In genomic region chr19:38638461-38638860, GRCh38 we compare ENCODE assay signal across 17 cellular contexts. TPM values are rescaled to one million over a fixed set of nuclear protein-coding genes. Genes with fewer than 3 reads are reported as not detected.
DNase-seq lines count a peak whose midpoint lies in the region; ATAC-seq and TF ChIP-seq lines count a peak whose summit lies in the region.
"Had no signal": no experiment of that assay in that cellular context is flagged by ENCODE, and none has a peak within 500 bp of the region (broad histone marks: within the 10 kb centered on the region; RNA-seq: fewer than 3 reads in every experiment).

No MANE protein-coding gene starts in this region.

- H3K4me3 ChIP-seq in Panc1 (ENCODE audit: low read depth in 2 of 2, low read length in 2 of 2) (no peak overlapping the region), osteoblast (ENCODE audit: insufficient read depth, low read length) (no peak overlapping the region)
- H3K4me3 ChIP-seq: SK-N-MC had no signal

- POLR2A ChIA-PET in Panc1 (lab: Charles Lee) = interaction anchor here (0.6 to 0.9 kb wide), 5 partner anchors 9 to 69 kb away, joined by 3 to 6 read pairs (median 4); partner anchors contain the start of genes ACTN4 and MAP4K1

- no peak overlapping the region for H2BK5ac ChIP-seq in H9 (ENCODE audit: insufficient read length, low read length)

- DNase-seq in H9 (no peak), Panc1 (ENCODE audit: low read depth, low spot score) (no peak), epithelial cell of prostate (ENCODE audit: low read depth, low spot score) (no peak), osteoblast (ENCODE audit: insufficient read length, low spot score, missing footprints) (peak; percentile 3), hippocampal formation (lab: John Stamatoyannopoulos, UW) (no peak), CD14-positive monocyte (ENCODE audit: low spot score) (no peak)
- DNase-seq in activated naive CD4-positive, alpha-beta T cell treated with anti-CD3 and anti-CD28 coated beads for 36 hours = no peak
- DNase-seq: BE2C; CD8-positive, alpha-beta memory T cell; DMS153; IMR-90; MV-4-11; NCI-H1417 treated with DMSO at 0.1 percent for 48 hours; NCI-H2029 treated with DMSO at 0.1 percent for 48 hours; NCI-H524 had no signal

- no peak overlapping the region for H3K4ac ChIP-seq in H9 (ENCODE audit: low read depth, low read length)

- H3K56ac ChIP-seq in H9 (ENCODE audit: insufficient read length, low read depth, low read length) = no peak overlapping the region

- H3K4me2 ChIP-seq in H9 (ENCODE audit: insufficient read depth, insufficient read length, low read length) (no peak overlapping the region), osteoblast (ENCODE audit: insufficient read depth, low read length) (no peak overlapping the region)

- H2BK15ac ChIP-seq in H9 (ENCODE audit: low read depth, low read length) = no peak overlapping the region

- H3K18ac ChIP-seq in H9 (ENCODE audit: insufficient read length, low read depth, low read length) = no peak overlapping the region

- in situ Hi-C loops in Panc1 (cut with HindIII; ENCODE audit: low pct_unique_long_range_greater_than_20kb, low sequenced_read_pairs) = no loop called here

- no peak overlapping the region for H3K23ac ChIP-seq in H9 (ENCODE audit: insufficient read length, low read depth, low read length)

- peaks cover 14 to 18% of the 10 kb centered on the region in 2 experiments for H3K4me1 Mint-ChIP-seq in H9
- peaks cover 29% of the 10 kb centered on the region for H3K4me1 Mint-ChIP-seq in activated naive CD4-positive, alpha-beta T cell treated with anti-CD3 and anti-CD28 coated beads for 36 hours (ENCODE audit: low read depth)
- peaks cover 26% of the 10 kb centered on the region for H3K4me1 Mint-ChIP-seq in CD14-positive monocyte

- H4K5ac ChIP-seq in H9 (ENCODE audit: insufficient read length, low read depth, low read length) = no peak overlapping the region

- H2AFZ ChIP-seq in H9 (ENCODE audit: low read length) = no peak overlapping the region
- H2AFZ ChIP-seq in osteoblast (ENCODE audit: low read length) = no peak overlapping the region

- H4K8ac ChIP-seq in H9 (replicated peaks; ENCODE audit: insufficient read length, low read depth, low read length) = no peak overlapping the region

- H3K36me3 Mint-ChIP-seq in H9 (ENCODE audit: insufficient read depth in 1 of 3, low read depth in 3 of 3) (peaks cover 7 to 29% (median 27%) of the 10 kb centered on the region in 3 experiments), CD14-positive monocyte (peaks cover 14 to 42% of the 10 kb centered on the region in 2 donors)
- H3K36me3 Mint-ChIP-seq in activated naive CD4-positive, alpha-beta T cell treated with anti-CD3 and anti-CD28 coated beads for 36 hours (ENCODE audit: low read depth) = peaks cover 16% of the 10 kb centered on the region

- H3K4me3 Mint-ChIP-seq in H9 = no peak overlapping the region
- H3K4me3 Mint-ChIP-seq in activated naive CD4-positive, alpha-beta T cell treated with anti-CD3 and anti-CD28 coated beads for 36 hours = no peak overlapping the region
- no peak overlapping the region for H3K4me3 Mint-ChIP-seq in CD14-positive monocyte
- H3K4me3 Mint-ChIP-seq: CD8-positive, alpha-beta memory T cell had no signal

- H3K79me1 ChIP-seq in H9 (ENCODE audit: insufficient read depth, low read depth, low read length, poor library complexity, severe bottlenecking) = no peaks in the 10 kb centered on the region

- H3K14ac ChIP-seq in H9 (ENCODE audit: insufficient read depth, low read length) = no peak overlapping the region

- H3K9me3 ChIP-seq in H9 (ENCODE audit: control insufficient read depth, low read depth, low read length) = no peaks in the 10 kb centered on the region
- H3K9me3 ChIP-seq in Panc1 (ENCODE audit: control insufficient read depth, insufficient read depth, low read depth, low read length) = no peaks in the 10 kb centered on the region
- no peaks in the 10 kb centered on the region for H3K9me3 ChIP-seq in osteoblast (ENCODE audit: low read depth, low read length)
- H3K9me3 ChIP-seq: BE2C had no signal

- H3T11ph ChIP-seq in H9 (ENCODE audit: low read length) = no peak overlapping the region

- H3K9ac ChIP-seq in H9 (ENCODE audit: extremely low read depth, insufficient read length, low read length) = no peak overlapping the region

- intact Hi-C loops in Panc1 (cut with micrococcal nuclease; ENCODE audit: unreplicated experiment) (loop anchor here (10.0 kb wide), 1 partner anchor 234 kb away; the partner anchor contains the start of gene FAM98C), CD14-positive monocyte (cut with micrococcal nuclease) (loop anchor here (5.0 to 10.0 kb wide), 3 partner anchors 94 to 296 kb away; partner anchors contain the start of genes FAM98C (in 1 of the 2), MRPS12 (in 1 of the 2) and SARS2 (in 1 of the 2))
- intact Hi-C loops in activated naive CD4-positive, alpha-beta T cell treated with anti-CD3 and anti-CD28 coated beads for 36 hours (cut with micrococcal nuclease) = loop anchor here (5.0 kb wide), 1 partner anchor 194 kb away; the partner anchor contains the start of gene ECH1

- no peak overlapping the region for H2BK20ac ChIP-seq in H9 (ENCODE audit: low read depth, low read length, poor library complexity, severe bottlenecking)

- no peaks in the 10 kb centered on the region for H3K27me3 ChIP-seq in H9 (ENCODE audit: insufficient read depth, low read length)
- H3K27me3 ChIP-seq in Panc1 (ENCODE audit: control insufficient read depth, insufficient read depth, low read length) = no peaks in the 10 kb centered on the region
- no peaks in the 10 kb centered on the region for H3K27me3 ChIP-seq in osteoblast (ENCODE audit: insufficient read depth, low read length)
- H3K27me3 ChIP-seq: BE2C had no signal

- H3K27ac ChIP-seq in H9 (ENCODE audit: insufficient read length, low read depth, low read length) = no peak overlapping the region
- no peak overlapping the region for H3K27ac ChIP-seq in Panc1 (ENCODE audit: low read length)
- H3K27ac ChIP-seq in epithelial cell of prostate = peak overlapping the region; percentile 84
- H3K27ac ChIP-seq in osteoblast (ENCODE audit: low read depth, low read length) = no peak overlapping the region
- H3K27ac ChIP-seq: SK-N-MC had no signal

- H3K4me1 ChIP-seq in H9 (ENCODE audit: insufficient read depth, low read length) (no peaks in the 10 kb centered on the region; the same call in 1 of the 2 replicates), Panc1 (ENCODE audit: control insufficient read depth, insufficient read depth, low read length) (peaks cover 8% of the 10 kb centered on the region), osteoblast (ENCODE audit: insufficient read depth, low read length) (no peaks in the 10 kb centered on the region)
- H3K4me1 ChIP-seq: BE2C had no signal

- no peaks in the 10 kb centered on the region for H3K9me3 Mint-ChIP-seq in H9
- no peaks in the 10 kb centered on the region for H3K9me3 Mint-ChIP-seq in activated naive CD4-positive, alpha-beta T cell treated with anti-CD3 and anti-CD28 coated beads for 36 hours
- H3K9me3 Mint-ChIP-seq in CD14-positive monocyte = no peaks in the 10 kb centered on the region
- H3K9me3 Mint-ChIP-seq: CD8-positive, alpha-beta memory T cell had no signal

- H2BK12ac ChIP-seq in H9 (ENCODE audit: insufficient read length, low read depth, low read length) = no peak overlapping the region

- BruUV-seq in Panc1 (replicated peaks; lab: Mats Ljungman, UMichigan) = TSS peak; percentile 23

- WGBS in H9 (ENCODE audit: extremely low coverage, insufficient read length, low lambda C conversion rate) = no CpG with 5 or more reads among the region's 3 CpGs

- H3K23me2 ChIP-seq in H9 (ENCODE audit: insufficient read length, low read depth, low read length, poor library complexity, severe bottlenecking) = no peaks in the 10 kb centered on the region

- no peak overlapping the region for H2BK120ac ChIP-seq in H9 (ENCODE audit: low read depth, low read length, poor library complexity, severe bottlenecking)

- H3K36me3 ChIP-seq in Panc1 (ENCODE audit: control insufficient read depth, insufficient read depth, low read length) (peaks cover 19% of the 10 kb centered on the region), osteoblast (ENCODE audit: insufficient read depth, low read length) (peaks cover 15% of the 10 kb centered on the region)

- peaks cover 2% of the 10 kb centered on the region; the same call in 1 of the 2 replicates for H3K27me3 Mint-ChIP-seq in H9 (ENCODE audit: low read depth)
- H3K27me3 Mint-ChIP-seq in activated naive CD4-positive, alpha-beta T cell treated with anti-CD3 and anti-CD28 coated beads for 36 hours (ENCODE audit: low read depth) = no peaks in the 10 kb centered on the region
- H3K27me3 Mint-ChIP-seq in CD14-positive monocyte (ENCODE audit: low read depth in 3 of 3) = peaks cover 0 to 1% (median 0%) of the 10 kb centered on the region in 3 donors
- H3K27me3 Mint-ChIP-seq: CD8-positive, alpha-beta memory T cell had no signal

- no peak for TF ChIP-seq CTCF in H9 (conservative IDR thresholded peaks at IDR 0.05)
- TF ChIP-seq CTCF in Panc1 (IDR thresholded peaks at IDR 0.05) = no peak
- TF ChIP-seq CTCF in osteoblast (IDR thresholded peaks at IDR 0.05; ENCODE audit: extremely low read depth, low read depth, low read length) = no peak
- no peak for TF ChIP-seq CTCF in CD14-positive monocyte (IDR thresholded peaks at IDR 0.05)

- ATAC-seq in Panc1 (no peak), GM21619 (IDR thresholded peaks at IDR 0.05; ENCODE audit: unreplicated experiment) (no peak)

- H3K27ac Mint-ChIP-seq in H9 = peak overlapping the region in 2 of 3 experiments; percentile 57 to 65; a peak in 2 of 7 replicates
- H3K27ac Mint-ChIP-seq in activated naive CD4-positive, alpha-beta T cell treated with anti-CD3 and anti-CD28 coated beads for 36 hours = no peak overlapping the region
- H3K27ac Mint-ChIP-seq in CD14-positive monocyte = no peak overlapping the region

- H2AK5ac ChIP-seq in H9 (ENCODE audit: insufficient read length, low read length) = no peak overlapping the region

- no peaks in the 10 kb centered on the region for H3K79me2 ChIP-seq in H9 (ENCODE audit: insufficient read depth, low read length)
- peaks cover 4% of the 10 kb centered on the region for H3K79me2 ChIP-seq in osteoblast (ENCODE audit: insufficient read depth, low read length)

- no peak overlapping the region for H4K91ac ChIP-seq in H9 (ENCODE audit: insufficient read length, low read depth, low read length)

- no peaks in the 10 kb centered on the region for H4K20me1 ChIP-seq in H9 (ENCODE audit: control insufficient read depth, insufficient read depth, insufficient read length)
- peaks cover 9% of the 10 kb centered on the region for H4K20me1 ChIP-seq in osteoblast (ENCODE audit: insufficient read depth, low read length)

- CTCF ChIA-PET in Panc1 (lab: Charles Lee) = interaction anchor here (0.6 to 1.9 kb wide), 8 partner anchors 9 to 332 kb away, joined by 3 to 16 read pairs (median 4); partner anchors contain the start of genes ACTN4 and FAM98C
- CTCF ChIA-PET in activated naive CD4-positive, alpha-beta T cell treated with anti-CD3 and anti-CD28 coated beads for 36 hours (lab: Charles Lee) = interaction anchor here (0.6 to 1.0 kb wide), 3 partner anchors 16 to 123 kb away, joined by 3 read pairs; no protein-coding TSS in a partner anchor

RNA-seq across cellular contexts. Expression of gene ACTN4, which starts 9.0 kb away (rescaled TPM):
- 369 and 386 TPM in 2 replicates for total RNA-seq in H9 (2021)
- total RNA-seq in Panc1 (2021; ENCODE audit: unreplicated experiment) = 3,297 TPM
- polyA plus RNA-seq in Panc1 (2012; ENCODE audit: insufficient read length) = 5,405 TPM
- 204 and 229 TPM in 2 replicates for total RNA-seq in osteoblast
- 100 to 1,000 TPM; 117 to 119 TPM for total RNA-seq in activated naive CD4-positive, alpha-beta T cell treated with anti-CD3 and anti-CD28 coated beads for 36 hours
- polyA plus RNA-seq in CD14-positive monocyte = 10 to 100 TPM in 1 of 2 donors, 1 to 10 TPM in 1; 8.4 to 16.0 TPM

RNA-seq across cellular contexts. Expression of gene EIF3K, which starts 19.5 kb away (rescaled TPM):
- 341 and 345 TPM in 2 replicates for total RNA-seq in H9 (2021)
- total RNA-seq in Panc1 (2021; ENCODE audit: unreplicated experiment) = 2,011 TPM
- polyA plus RNA-seq in Panc1 (2012; ENCODE audit: insufficient read length) = 2,958 TPM
- total RNA-seq in osteoblast = 210 and 317 TPM in 2 replicates
- total RNA-seq in activated naive CD4-positive, alpha-beta T cell treated with anti-CD3 and anti-CD28 coated beads for 36 hours = 100 to 1,000 TPM; 299 to 324 TPM
- 100 to 1,000 TPM; 326 to 381 TPM for polyA plus RNA-seq in CD14-positive monocyte

RNA-seq across cellular contexts. Expression of gene MAP4K1, which starts 20.7 kb away (rescaled TPM):
- total RNA-seq in H9 (2021) (25.7 and 31.1 TPM in 2 replicates), Panc1 (2021; ENCODE audit: unreplicated experiment) (11.1 TPM), osteoblast (under 0.01 and 0.72 TPM in 2 replicates)
- 9.2 TPM for polyA plus RNA-seq in Panc1 (2012; ENCODE audit: insufficient read length)
- total RNA-seq in activated naive CD4-positive, alpha-beta T cell treated with anti-CD3 and anti-CD28 coated beads for 36 hours = 100 to 1,000 TPM; 135 to 148 TPM
- 10 to 100 TPM; 19.8 to 22.4 TPM for polyA plus RNA-seq in CD14-positive monocyte
- total RNA-seq: IMR-90 had no signal

Comparison
In these comparisons a context has a peak if more than half of its experiments do, and no peak if none do; other contexts are left out.
1. H3K27ac Mint-ChIP-seq: peak in H9 (2 of 3); none in activated naive CD4-positive, alpha-beta T cell treated with anti-CD3 and anti-CD28 coated beads for 36 hours (single experiment) and CD14-positive monocyte (0 of 7).